22 cellular contexts compared by ENCODE assay signal in the genomic region with DNA sequence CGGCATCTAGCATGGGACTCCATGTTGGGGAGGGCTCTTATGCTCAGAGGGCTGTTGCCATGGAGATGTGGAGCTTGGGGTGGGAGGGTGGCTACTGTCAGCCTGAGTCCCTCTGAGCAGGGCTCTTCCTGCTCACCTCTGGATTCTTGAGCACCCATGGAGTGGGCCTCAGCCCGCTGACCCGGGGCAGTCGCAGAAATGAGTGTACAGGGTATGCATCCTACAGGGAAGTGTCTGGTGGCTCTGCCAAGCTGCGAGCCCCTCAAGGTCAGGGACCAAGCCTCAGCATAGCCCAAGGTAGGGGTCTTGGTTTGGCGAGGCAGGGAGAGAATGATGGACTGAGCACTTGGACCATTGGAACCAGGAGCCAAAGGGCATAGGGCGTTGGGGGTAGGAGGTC.
DNase-seq lines count a peak whose midpoint lies in the region; ATAC-seq, FAIRE-seq and TF ChIP-seq lines count a peak whose summit lies in the region.
"Had no signal": no experiment of that assay in that cellular context is flagged by ENCODE, and none has a peak within 500 bp of the region (broad histone marks: within the 10 kb centered on the region; RNA-seq: fewer than 3 reads in every experiment).

No MANE protein-coding gene starts in this region.

- no peaks in the 10 kb centered on the region for H4K20me1 ChIP-seq in mammary epithelial cell (ENCODE audit: insufficient read depth, low read length)
- peaks cover 19% of the 10 kb centered on the region for H4K20me1 ChIP-seq in K562 (replicated peaks; ENCODE audit: control insufficient read depth, insufficient read depth, low read length)

- H3K4ac ChIP-seq in mesenchymal stem cell (ENCODE audit: low read depth in 1 of 2, low read length in 2 of 2), result no peak overlapping the region

- TF ChIP-seq CTCF in breast epithelium (IDR thresholded peaks at IDR 0.05) (no peak), mammary epithelial cell (conservative IDR thresholded peaks at IDR 0.05 in 1 of 2, IDR thresholded peaks at IDR 0.05 in 1 of 2; ENCODE audit: extremely low read depth in 1 of 2, insufficient read depth in 1 of 2, low read depth in 1 of 2, low read length in 2 of 2) (no peak), K562 (IDR thresholded peaks at IDR 0.05 in 2 of 3, conservative IDR thresholded peaks at IDR 0.05 in 1 of 3; ENCODE audit: insufficient read depth in 2 of 3, low read depth in 1 of 3, low read length in 3 of 3) (no peak), upper lobe of left lung (IDR thresholded peaks at IDR 0.05) (no peak), coronary artery (IDR thresholded peaks at IDR 0.05) (no peak)

- no peak overlapping the region for H3K4me2 ChIP-seq in mammary epithelial cell (ENCODE audit: insufficient read depth, low read depth, low read length)
- no peak overlapping the region for H3K4me2 ChIP-seq in K562 (ENCODE audit: insufficient read depth, low read length)
- no peak overlapping the region for H3K4me2 ChIP-seq in mesenchymal stem cell (ENCODE audit: low read length, poor library complexity, severe bottlenecking)
- H3K4me2 ChIP-seq: GM23338 had no signal

- H3K9ac ChIP-seq in mammary epithelial cell (ENCODE audit: insufficient read depth, low read length) (no peak overlapping the region), K562 (ENCODE audit: insufficient read depth in 1 of 2, low read depth in 2 of 2, low read length in 2 of 2) (no peak overlapping the region; a peak in 1 of 4 replicates), mesenchymal stem cell (ENCODE audit: low read length) (no peak overlapping the region)

- FAIRE-seq in K562 (lab: Jason Lieb, UNC), result no peak
- FAIRE-seq: A204.1, GM12891, GM19239 had no signal

- H3K27me3 ChIP-seq in breast epithelium (no peaks in the 10 kb centered on the region), mammary epithelial cell (ENCODE audit: insufficient read depth, low read length) (no peaks in the 10 kb centered on the region), K562 (ENCODE audit: control insufficient read depth in 2 of 2, insufficient read depth in 2 of 2, low read length in 2 of 2) (peaks cover 4 to 76% of the 10 kb centered on the region in 2 experiments; a peak in 3 of 5 replicates), mesenchymal stem cell (ENCODE audit: control insufficient read depth in 1 of 2, insufficient read depth in 1 of 2, low read length in 2 of 2) (no peaks in the 10 kb centered on the region), upper lobe of left lung (no peaks in the 10 kb centered on the region)
- H3K27me3 ChIP-seq: BE2C had no signal

- intact Hi-C loops in breast epithelium (cut with DNase I; ENCODE audit: low total_unique reads), result no loop called here
- intact Hi-C loops in mammary epithelial cell (cut with micrococcal nuclease), result no loop called here
- intact Hi-C loops in K562 (cut with micrococcal nuclease), result no loop called here

- no peak overlapping the region for H2AFZ ChIP-seq in mammary epithelial cell (ENCODE audit: low read depth, low read length)
- no peak overlapping the region for H2AFZ ChIP-seq in K562 (ENCODE audit: low read depth, low read length)
- H2AFZ ChIP-seq in mesenchymal stem cell (ENCODE audit: low read depth, low read length), result no peak overlapping the region
- H2AFZ ChIP-seq: GM23338 had no signal

- H4K8ac ChIP-seq in mesenchymal stem cell (ENCODE audit: low read length), result no peak overlapping the region

- H3K18ac ChIP-seq in mesenchymal stem cell (ENCODE audit: low read depth in 1 of 2, low read length in 2 of 2), result no peak overlapping the region

- no peaks in the 10 kb centered on the region for H3K9me3 ChIP-seq in breast epithelium
- no peaks in the 10 kb centered on the region for H3K9me3 ChIP-seq in mammary epithelial cell (replicated peaks; ENCODE audit: insufficient read depth, low read length)
- no peaks in the 10 kb centered on the region for H3K9me3 ChIP-seq in K562 (replicated peaks; ENCODE audit: control insufficient read depth, insufficient read depth, low read depth, low read length)
- H3K9me3 ChIP-seq in mesenchymal stem cell (ENCODE audit: control insufficient read depth, low read length), result no peaks in the 10 kb centered on the region
- no peaks in the 10 kb centered on the region for H3K9me3 ChIP-seq in upper lobe of left lung
- H3K9me3 ChIP-seq: BE2C had no signal

- POLR2A ChIA-PET in K562 (lab: Yijun Ruan, JAX), result no interaction called here

- DNase-seq in breast epithelium (ENCODE audit: low spot score in 2 of 2), result no peak
- DNase-seq in mammary epithelial cell, result no peak
- no peak for DNase-seq in K562 (ENCODE audit: extremely low read depth in 1 of 4, low spot score in 3 of 4)
- DNase-seq in mesenchymal stem cell, result no peak
- no peak for DNase-seq in upper lobe of left lung
- DNase-seq in dermis blood vessel endothelial cell, result no peak
- DNase-seq in coronary artery (ENCODE audit: low spot score), result no peak
- no peak for DNase-seq in C1 segment of cervical spinal cord (lab: John Stamatoyannopoulos, UW)
- DNase-seq: BE2C; CD4-positive, alpha-beta T cell; DMS53; EL; NCI-H1417; NCI-H187; NCI-H526; PC-3; RPMI8226; SIG-M5 had no signal

- H2AK5ac ChIP-seq in mesenchymal stem cell (ENCODE audit: low read length, severe bottlenecking), result no peak overlapping the region

- no peak for TF ChIP-seq EP300 in K562 (IDR thresholded peaks at IDR 0.05; ENCODE audit: low read length)
- no peak for TF ChIP-seq EP300 in upper lobe of left lung (IDR thresholded peaks at IDR 0.05)

- no peak overlapping the region for H2BK5ac ChIP-seq in mesenchymal stem cell (ENCODE audit: low read depth, low read length, poor library complexity, severe bottlenecking)

- H3K79me2 ChIP-seq in mammary epithelial cell (ENCODE audit: insufficient read depth, low read length) (peaks cover 100% of the 10 kb centered on the region), K562 (ENCODE audit: control insufficient read depth, insufficient read depth, low read length) (no peaks in the 10 kb centered on the region)

- TF ChIP-seq POLR2A in breast epithelium (IDR thresholded peaks at IDR 0.05) (no peak), K562 (conservative IDR thresholded peaks at IDR 0.05) (no peak), upper lobe of left lung (IDR thresholded peaks at IDR 0.05) (no peak)

- BruUV-seq in mammary epithelial cell (replicated peaks; lab: Mats Ljungman, UMichigan), result no TSS peak
- BruUV-seq in K562 (replicated peaks; lab: Mats Ljungman, UMichigan), result no TSS peak

- ATAC-seq in K562 (no peak), upper lobe of left lung (ENCODE audit: low FRiP score in 2 of 2) (no peak)
- ATAC-seq: PC-3 had no signal

- H3K27ac ChIP-seq in breast epithelium (peak overlapping the region; percentile 85 to 91), mammary epithelial cell (ENCODE audit: insufficient read depth, low read depth, low read length) (no peak overlapping the region), K562 (ENCODE audit: extremely low read depth, low read depth, low read length) (no peak overlapping the region), mesenchymal stem cell (ENCODE audit: low read length, poor library complexity, severe bottlenecking) (no peak overlapping the region), upper lobe of left lung (peak overlapping the region in 3 of 4 donors; percentile 45 to 71 (median 67)), coronary artery (peak overlapping the region in 1 of 2 donors; percentile 88)

- WGBS in mammary epithelial cell (ENCODE audit: low coverage, missing lambda C conversion rate), result 85% methylated on average over 7 of the region's 7 CpGs
- WGBS in K562 (ENCODE audit: insufficient coverage, low coverage, missing lambda C conversion rate), result 0% methylated on average over 7 of the region's 7 CpGs
- 94% methylated on average over 7 of the region's 7 CpGs for WGBS in mesenchymal stem cell
- 91 to 93% methylated on average over 2 to 7 of the region's 7 CpGs for WGBS in upper lobe of left lung, 2 donors

- no peak for TF ChIP-seq RAD21 in K562 (CRISPR knock-in tag; conservative IDR thresholded peaks at IDR 0.05 in 1 of 2, IDR thresholded peaks at IDR 0.05 in 1 of 2)

- in situ Hi-C loops in mammary epithelial cell (cut with MboI; ENCODE audit: low sequenced_read_pairs in 2 of 2), result no loop called here
- in situ Hi-C loops in K562 (cut with MboI), result no loop called here

- no peak overlapping the region for H3K23ac ChIP-seq in mesenchymal stem cell (ENCODE audit: low read length in 2 of 2)

- H3K36me3 ChIP-seq in breast epithelium (no peaks in the 10 kb centered on the region), mammary epithelial cell (ENCODE audit: insufficient read depth, low read length) (peaks cover 8% of the 10 kb centered on the region), K562 (ENCODE audit: control insufficient read depth, insufficient read depth, low read length) (no peaks in the 10 kb centered on the region), mesenchymal stem cell (ENCODE audit: control insufficient read depth in 1 of 2, insufficient read depth in 2 of 2, low read depth in 1 of 2, low read length in 2 of 2) (peaks cover 19 to 60% of the 10 kb centered on the region in 2 experiments), upper lobe of left lung (peaks cover 6 to 38% (median 26%) of the 10 kb centered on the region in 4 donors)

- H3K14ac ChIP-seq in mesenchymal stem cell (ENCODE audit: low read length in 2 of 2), result no peak overlapping the region

- no peak overlapping the region for H2BK12ac ChIP-seq in mesenchymal stem cell (ENCODE audit: low read length in 2 of 2)

- dilution Hi-C loops in mammary epithelial cell (cut with HindIII; ENCODE audit: low sequenced_read_pairs), result no loop called here

- CTCF ChIA-PET in mammary epithelial cell (lab: Charles Lee; ENCODE audit: low non-redundant PET) (no interaction called here), K562 (lab: Yijun Ruan, JAX; ENCODE audit: low intra/inter-chr PET ratio) (no interaction called here)

- peaks cover 67% of the 10 kb centered on the region for H3K79me1 ChIP-seq in mesenchymal stem cell (replicated peaks; ENCODE audit: low read length, poor library complexity, severe bottlenecking)

- H3K4me3 ChIP-seq in breast epithelium, result no peak overlapping the region
- H3K4me3 ChIP-seq in mammary epithelial cell (replicated peaks in 1 of 3; ENCODE audit: insufficient read depth in 1 of 3, low read depth in 2 of 3, low read length in 3 of 3), result no peak overlapping the region
- H3K4me3 ChIP-seq in K562, result no peak overlapping the region
- no peak overlapping the region for H3K4me3 ChIP-seq in mesenchymal stem cell (ENCODE audit: insufficient read depth in 1 of 2, low read depth in 1 of 2, low read length in 2 of 2)
- no peak overlapping the region for H3K4me3 ChIP-seq in upper lobe of left lung
- H3K4me3 ChIP-seq in coronary artery, result no peak overlapping the region
- H3K4me3 ChIP-seq: GM23338 had no signal

- H4K91ac ChIP-seq in mesenchymal stem cell (ENCODE audit: low read length), result peak overlapping the region; percentile 3

- no peaks in the 10 kb centered on the region for H3K9me1 ChIP-seq in K562 (ENCODE audit: control insufficient read depth, insufficient read depth, low read length)

- H2BK120ac ChIP-seq in mesenchymal stem cell (ENCODE audit: low read depth, low read length), result no peak overlapping the region

- H3K4me1 ChIP-seq in breast epithelium (peaks cover 20 to 45% of the 10 kb centered on the region in 2 donors), mammary epithelial cell (ENCODE audit: insufficient read depth, low read length) (peaks cover 31% of the 10 kb centered on the region), K562 (replicated peaks in 1 of 2; ENCODE audit: control insufficient read depth in 2 of 2, insufficient read depth in 2 of 2, low read length in 2 of 2) (no peaks in the 10 kb centered on the region), mesenchymal stem cell (ENCODE audit: control insufficient read depth, insufficient read depth, low read depth, low read length) (peaks cover 25% of the 10 kb centered on the region), upper lobe of left lung (peaks cover 25 to 49% (median 49%) of the 10 kb centered on the region in 4 donors)
- H3K4me1 ChIP-seq: BE2C had no signal

- H2BK15ac ChIP-seq in mesenchymal stem cell (ENCODE audit: low read depth, poor library complexity, severe bottlenecking), result no peak overlapping the region

Comparison
In these comparisons a context has a peak if more than half of its experiments do, and no peak if none do; other contexts are left out.
1. H3K27ac ChIP-seq: peak in breast epithelium (2 of 2) and upper lobe of left lung (3 of 4); none in mammary epithelial cell (single experiment), K562 (single experiment) and mesenchymal stem cell (single experiment).